ENCODE assay signal across 24 cellular contexts in the genomic region with DNA sequence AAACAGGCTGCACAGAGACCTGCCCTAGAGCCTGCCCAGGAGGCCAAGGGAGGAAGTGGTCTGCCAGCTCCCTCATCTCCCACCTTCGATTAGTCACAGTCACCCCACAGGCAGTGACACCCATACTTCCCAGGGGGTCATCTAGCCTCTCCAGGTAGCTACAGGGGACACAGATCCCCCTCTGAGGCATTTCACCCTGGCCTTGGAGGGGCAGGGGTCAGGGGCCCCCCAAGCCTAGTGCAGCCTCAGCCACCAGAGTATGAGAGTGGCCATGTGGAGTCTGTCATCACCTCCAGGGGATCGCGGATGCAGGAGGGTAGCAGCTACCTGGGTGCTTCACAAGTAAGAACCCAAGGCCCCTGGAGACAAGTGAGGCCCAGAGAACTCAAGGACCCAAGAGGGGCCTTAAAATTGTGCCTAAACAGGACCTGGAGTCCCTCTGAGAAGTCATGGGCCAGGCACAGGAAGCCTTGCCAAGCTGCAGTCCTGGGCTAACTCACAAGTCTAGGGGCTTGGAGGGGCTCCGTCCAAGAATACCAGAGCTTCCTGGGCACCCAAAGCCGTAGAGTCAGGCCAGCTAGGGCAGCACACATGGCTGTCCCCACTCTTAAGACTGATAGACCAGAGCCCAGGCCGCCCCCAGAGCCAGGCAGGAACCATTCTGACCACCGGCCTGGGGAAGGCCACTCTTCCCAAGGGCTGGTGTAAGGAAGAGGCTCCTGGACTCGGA.
"Had no signal": no experiment of that assay in that cellular context is flagged by ENCODE, and none has a peak within 500 bp of the region (broad histone marks: within the 10 kb centered on the region; RNA-seq: fewer than 3 reads in every experiment).

No MANE protein-coding gene starts in this region.

- H3K36me3 ChIP-seq: thoracic aorta, WERI-Rb-1 had no signal

- H3K27ac ChIP-seq: thoracic aorta, WERI-Rb-1 had no signal

- H3K36me3 Mint-ChIP-seq: brain, memory B cell, T-cell, type B pancreatic cell had no signal

- H3K4me3 Mint-ChIP-seq: activated CD4-positive, alpha-beta T cell treated with anti-CD3 and anti-CD28 coated beads, Interleukin-2, amount 10 ng/mL, durations not matched to agents 7 days and 5 days; activated T-cell treated with anti-CD3 and anti-CD28 coated beads, Interleukin-2, amount 50 U/mL, for 72 hours; brain; memory B cell; neural crest cell; T-cell; type B pancreatic cell had no signal

- H3K27ac Mint-ChIP-seq: activated CD4-positive, alpha-beta T cell treated with anti-CD3 and anti-CD28 coated beads, Interleukin-2, amount 10 ng/mL, durations not matched to agents 7 days and 5 days; activated T-cell treated with anti-CD3 and anti-CD28 coated beads, Interleukin-2, amount 50 U/mL, for 72 hours; memory B cell; progenitor cell of endocrine pancreas; T-cell; type B pancreatic cell had no signal

- H3K4me3 ChIP-seq: mucosa of descending colon, thoracic aorta had no signal

- ATAC-seq: activated T-cell treated with anti-CD3 and anti-CD28 coated beads, Interleukin-2, amount 50 U/mL, for 72 hours; esophagus mucosa; left colon had no signal

- H3K4me1 Mint-ChIP-seq: memory B cell had no signal

- DNase-seq: activated CD4-positive, alpha-beta T cell treated with anti-CD3 and anti-CD28 coated beads, Interleukin-2, amount 10 ng/mL, durations not matched to agents 7 days and 5 days; activated CD4-positive, CD25-positive, alpha-beta regulatory T cell treated with anti-CD3 and anti-CD28 coated beads, Interleukin-2, amount 50 U/mL, for 72 hours; activated effector memory CD4-positive, alpha-beta T cell treated with anti-CD3 and anti-CD28 coated beads, Interleukin-2, amount 50 U/mL, for 16 hours; activated naive CD4-positive, alpha-beta T cell treated with anti-CD3 and anti-CD28 coated beads, Interleukin-2, amount 50 U/mL, for 16 hours; activated T-cell treated with anti-CD3 and anti-CD28 coated beads, Interleukin-2, amount 50 U/mL, for 72 hours; aorta; dermis blood vessel endothelial cell; effector CD8-positive, alpha-beta T cell; foreskin melanocyte; left colon; mucosa of descending colon; retina; stimulated activated CD4-positive, alpha-beta T cell treated with anti-CD3 and anti-CD28 coated beads, Interleukin-2, amount 100 ng/mL, for 48 hours; stimulated activated CD8-positive, alpha-beta memory T cell treated with anti-CD3 and anti-CD28 coated beads, Interleukin-4, amount 100 ng/mL, for 48 hours; stimulated activated naive CD4-positive, alpha-beta T cell treated with Interleukin-2 at 50 U/mL for 16 hours; T-cell; WERI-Rb-1 had no signal

- H3K9me3 Mint-ChIP-seq: activated T-cell treated with anti-CD3 and anti-CD28 coated beads, Interleukin-2, amount 50 U/mL, for 72 hours; memory B cell; neural crest cell; T-cell; type B pancreatic cell had no signal

- H3K9me3 ChIP-seq: mucosa of descending colon, thoracic aorta had no signal

- H3K27me3 Mint-ChIP-seq: brain, T-cell had no signal
